ENCODE assay signal across 2 cellular contexts in genomic region chr19:55076321-55076720, GRCh38.
TF ChIP-seq lines count a peak whose summit lies in the region.

No MANE protein-coding gene starts in this region.

TF ChIP-seq in HCT116, 20 proteins besides CTCF, POLR2A, EP300 and RAD21:
- TF ChIP-seq ELF1 (IDR thresholded peaks at IDR 0.05; ENCODE audit: borderline replicate concordance, low read depth) (no peak), MAX (IDR thresholded peaks at IDR 0.05) (no peak), ZNF274 (IDR thresholded peaks at IDR 0.05; ENCODE audit: low read depth, low read length) (no peak), EZH2 (IDR thresholded peaks at IDR 0.05) (no peak), ZFX (IDR thresholded peaks at IDR 0.05) (no peak), SRF (IDR thresholded peaks at IDR 0.05; ENCODE audit: low read depth) (no peak), YY1 (IDR thresholded peaks at IDR 0.05; ENCODE audit: extremely low read depth, insufficient replicate concordance, low read depth, low read length) (no peak), ZBTB33 (IDR thresholded peaks at IDR 0.05; ENCODE audit: extremely low read depth, insufficient replicate concordance, low read length) (no peak), EGR1 (IDR thresholded peaks at IDR 0.05; ENCODE audit: low read depth) (no peak), EZH2phosphoT487 (IDR thresholded peaks at IDR 0.05; ENCODE audit: borderline replicate concordance) (no peak), SIN3A (IDR thresholded peaks at IDR 0.05; ENCODE audit: low read depth) (no peak), JUND (IDR thresholded peaks at IDR 0.05) (no peak), CBX3 (IDR thresholded peaks at IDR 0.05; ENCODE audit: low read depth) (no peak), CEBPB (IDR thresholded peaks at IDR 0.05; ENCODE audit: low read depth) (no peak)
- TF ChIP-seq, protein P1, sequence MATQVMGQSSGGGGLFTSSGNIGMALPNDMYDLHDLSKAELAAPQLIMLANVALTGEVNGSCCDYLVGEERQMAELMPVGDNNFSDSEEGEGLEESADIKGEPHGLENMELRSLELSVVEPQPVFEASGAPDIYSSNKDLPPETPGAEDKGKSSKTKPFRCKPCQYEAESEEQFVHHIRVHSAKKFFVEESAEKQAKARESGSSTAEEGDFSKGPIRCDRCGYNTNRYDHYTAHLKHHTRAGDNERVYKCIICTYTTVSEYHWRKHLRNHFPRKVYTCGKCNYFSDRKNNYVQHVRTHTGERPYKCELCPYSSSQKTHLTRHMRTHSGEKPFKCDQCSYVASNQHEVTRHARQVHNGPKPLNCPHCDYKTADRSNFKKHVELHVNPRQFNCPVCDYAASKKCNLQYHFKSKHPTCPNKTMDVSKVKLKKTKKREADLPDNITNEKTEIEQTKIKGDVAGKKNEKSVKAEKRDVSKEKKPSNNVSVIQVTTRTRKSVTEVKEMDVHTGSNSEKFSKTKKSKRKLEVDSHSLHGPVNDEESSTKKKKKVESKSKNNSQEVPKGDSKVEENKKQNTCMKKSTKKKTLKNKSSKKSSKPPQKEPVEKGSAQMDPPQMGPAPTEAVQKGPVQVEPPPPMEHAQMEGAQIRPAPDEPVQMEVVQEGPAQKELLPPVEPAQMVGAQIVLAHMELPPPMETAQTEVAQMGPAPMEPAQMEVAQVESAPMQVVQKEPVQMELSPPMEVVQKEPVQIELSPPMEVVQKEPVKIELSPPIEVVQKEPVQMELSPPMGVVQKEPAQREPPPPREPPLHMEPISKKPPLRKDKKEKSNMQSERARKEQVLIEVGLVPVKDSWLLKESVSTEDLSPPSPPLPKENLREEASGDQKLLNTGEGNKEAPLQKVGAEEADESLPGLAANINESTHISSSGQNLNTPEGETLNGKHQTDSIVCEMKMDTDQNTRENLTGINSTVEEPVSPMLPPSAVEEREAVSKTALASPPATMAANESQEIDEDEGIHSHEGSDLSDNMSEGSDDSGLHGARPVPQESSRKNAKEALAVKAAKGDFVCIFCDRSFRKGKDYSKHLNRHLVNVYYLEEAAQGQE (IDR thresholded peaks at IDR 0.05; ENCODE audit: low read depth), result no peak

TF ChIP-seq in HepG2, 621 proteins besides CTCF, POLR2A, EP300 and RAD21:
- TF ChIP-seq SIN3A (IDR thresholded peaks at IDR 0.05; ENCODE audit: borderline replicate concordance, low read depth, low read length) (no peak), ZNF773 (CRISPR knock-in tag; IDR thresholded peaks at IDR 0.05; ENCODE audit: borderline replicate concordance) (no peak), ATF4 (CRISPR knock-in tag; IDR thresholded peaks at IDR 0.05) (peak in 1 of 2 experiments; percentile 52; a peak in 1 of 4 replicates)
